8 cellular contexts compared by ENCODE assay signal in genomic region chr2:86563650-86564061, GRCh38. TPM values are rescaled to one million over a fixed set of nuclear protein-coding genes. Genes with fewer than 3 reads are reported as not detected.
DNase-seq lines count a peak whose midpoint lies in the region; ATAC-seq and TF ChIP-seq lines count a peak whose summit lies in the region.

No MANE protein-coding gene starts in this region.

- peaks cover 31% of the 10 kb centered on the region for H3K79me2 ChIP-seq in KMS-11 (ENCODE audit: insufficient read depth, low read depth)

- peak overlapping the region; percentile 97; the same call in 1 of the 2 replicates for H3K9ac ChIP-seq in KMS-11

- peaks cover 33% of the 10 kb centered on the region for H3K27me3 Mint-ChIP-seq in central memory CD8-positive, alpha-beta T cell
- H3K27me3 Mint-ChIP-seq in naive B cell = peaks cover 7 to 10% (median 9%) of the 10 kb centered on the region in 3 donors

- peak overlapping the region; percentile 60 for H3K4me2 ChIP-seq in KMS-11

- peak overlapping the region; percentile 96 for H3K27ac Mint-ChIP-seq in central memory CD8-positive, alpha-beta T cell (ENCODE audit: low read depth)
- H3K27ac Mint-ChIP-seq in naive B cell = peak overlapping the region; percentile 98 to 99 (median 99)

- H3K4me3 ChIP-seq in AG09309 (ENCODE audit: control insufficient read depth, low read depth, low read length) = peak overlapping the region; percentile 89
- no peak overlapping the region for H3K4me3 ChIP-seq in KMS-11 (IDR thresholded peaks at IDR 0.05; ENCODE audit: insufficient read depth, low read depth, low read length)

- TF ChIP-seq CTCF in AG09309 (IDR thresholded peaks at IDR 0.05; ENCODE audit: control insufficient read depth, insufficient read depth, low read depth, low read length, missing control alignments) = no peak
- TF ChIP-seq CTCF in KMS-11 (conservative IDR thresholded peaks at IDR 0.05; ENCODE audit: low read depth, low read length) = no peak

- peak overlapping the region; percentile 85 for H2AFZ ChIP-seq in KMS-11 (ENCODE audit: low read depth)

- no peaks in the 10 kb centered on the region for H3K36me3 ChIP-seq in KMS-11 (ENCODE audit: insufficient read depth)

- H3K4me1 Mint-ChIP-seq in central memory CD8-positive, alpha-beta T cell = peaks cover 24% of the 10 kb centered on the region
- H3K4me1 Mint-ChIP-seq in naive B cell = peaks cover 20 to 49% (median 27%) of the 10 kb centered on the region in 3 donors

- no peak for DNase-seq in AG09309 (ENCODE audit: low read depth)
- no peak for DNase-seq in central memory CD8-positive, alpha-beta T cell (ENCODE audit: low spot score in 2 of 2)
- DNase-seq in naive B cell = no peak
- no peak for DNase-seq in NCI-H69 (lab: John Stamatoyannopoulos, UW)

- H3K4me1 ChIP-seq in KMS-11 (ENCODE audit: low read depth, poor library complexity, severe bottlenecking) = peaks cover 15% of the 10 kb centered on the region

- H3K4me3 Mint-ChIP-seq in central memory CD8-positive, alpha-beta T cell = peak overlapping the region; percentile 95
- H3K4me3 Mint-ChIP-seq in naive B cell = peak overlapping the region; percentile 91 to 99 (median 97)

- H3K27me3 ChIP-seq in KMS-11 (ENCODE audit: insufficient read depth, low read depth) = no peaks in the 10 kb centered on the region

- no peaks in the 10 kb centered on the region for H4K20me1 ChIP-seq in KMS-11 (ENCODE audit: insufficient read depth)

- ATAC-seq in central memory CD8-positive, alpha-beta T cell (replicated peaks; ENCODE audit: extremely low read depth, poor library complexity, severe bottlenecking) = no peak
- ATAC-seq in naive B cell (ENCODE audit: low read depth in 2 of 2) (no peak), HG02610 (IDR thresholded peaks at IDR 0.05; ENCODE audit: unreplicated experiment) (no peak), HG02885 (IDR thresholded peaks at IDR 0.05; ENCODE audit: poor library complexity, unreplicated experiment) (no peak), GM21723 (IDR thresholded peaks at IDR 0.05; ENCODE audit: unreplicated experiment) (no peak)

- no peaks in the 10 kb centered on the region for H3K9me3 Mint-ChIP-seq in central memory CD8-positive, alpha-beta T cell
- H3K9me3 Mint-ChIP-seq in naive B cell = no peaks in the 10 kb centered on the region

- peak overlapping the region; percentile 93 for H3K27ac ChIP-seq in KMS-11

- H3K36me3 Mint-ChIP-seq in central memory CD8-positive, alpha-beta T cell (ENCODE audit: insufficient read depth) = peaks cover 13% of the 10 kb centered on the region
- no peaks in the 10 kb centered on the region for H3K36me3 Mint-ChIP-seq in naive B cell

RNA-seq across cellular contexts. Expression of gene CHMP3, which starts 0.4 kb away (rescaled TPM):
- 100 to 1,000 TPM in 2 of 6 donors, 10 to 100 TPM in 4; 61.6 to 107 (median 96.4) TPM for polyA plus RNA-seq in naive B cell (ENCODE audit: low read depth in 6 of 6)
